ENCODE assay signal across 7 cellular contexts in the genomic region with DNA sequence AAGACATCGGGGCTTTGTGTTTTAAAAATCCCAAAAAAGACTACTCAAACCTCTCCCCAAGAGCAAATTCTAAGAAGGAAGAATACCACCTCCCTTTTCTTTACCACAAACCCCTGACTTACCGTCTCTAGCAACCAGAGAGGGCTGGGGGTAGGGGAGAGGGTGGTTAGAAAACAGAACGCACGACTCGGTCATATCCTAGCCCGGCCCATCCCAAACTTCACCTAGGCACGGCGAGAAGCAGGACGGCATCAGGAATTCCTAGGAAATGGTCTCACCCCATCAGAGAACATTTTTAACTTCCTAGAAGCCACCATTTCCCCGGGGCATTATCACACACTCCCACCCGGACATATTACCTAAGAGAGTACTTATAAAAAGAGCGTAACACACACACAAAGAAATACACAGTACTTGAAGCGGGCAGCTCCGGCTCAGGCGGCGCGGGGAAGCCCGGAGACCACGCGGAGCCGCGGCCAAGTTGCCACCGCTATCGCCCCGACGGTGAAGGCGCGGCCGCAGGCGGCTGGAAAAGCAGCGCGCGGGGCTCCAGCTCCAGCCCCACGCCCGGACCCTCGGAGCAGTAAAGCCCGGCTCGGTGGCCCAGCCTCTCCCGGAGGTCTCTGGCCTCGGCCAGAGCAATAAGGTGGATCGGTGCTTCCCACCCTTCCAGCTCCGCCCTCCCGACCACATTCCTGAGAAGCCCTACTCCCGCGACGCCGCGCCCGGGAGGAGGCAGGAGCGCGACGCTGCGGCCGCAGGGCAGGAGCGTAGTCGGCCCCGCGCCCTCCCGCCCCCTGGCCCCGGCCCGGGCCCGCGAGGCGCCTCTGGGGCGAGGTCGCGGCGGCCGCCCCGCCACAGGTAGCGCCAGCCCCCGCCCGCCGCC. TPM values are rescaled to one million over a fixed set of nuclear protein-coding genes. Genes with fewer than 3 reads are reported as not detected.
DNase-seq lines count a peak whose midpoint lies in the region; ATAC-seq and TF ChIP-seq lines count a peak whose summit lies in the region.

No MANE protein-coding gene starts in this region.

- H3K36me3 Mint-ChIP-seq in memory B cell, result peaks cover 9% of the 10 kb centered on the region
- H3K36me3 Mint-ChIP-seq in stimulated activated naive CD8-positive, alpha-beta T cell treated with anti-CD3 and anti-CD28 coated beads, Interleukin-15, Interleukin-2, amounts not matched to agents 100 ng/mL and 50 ng/mL, for 24 hours (ENCODE audit: low read depth), result peaks cover 24% of the 10 kb centered on the region

- H3K9ac ChIP-seq in duodenal mucosa (ENCODE audit: low read depth in 1 of 2, low read length in 2 of 2), result peak overlapping the region; percentile 65 to 70

- H3K27me3 Mint-ChIP-seq in memory B cell, result no peaks in the 10 kb centered on the region
- H3K27me3 Mint-ChIP-seq in stimulated activated naive CD8-positive, alpha-beta T cell treated with anti-CD3 and anti-CD28 coated beads, Interleukin-15, Interleukin-2, amounts not matched to agents 100 ng/mL and 50 ng/mL, for 24 hours, result peaks cover 5% of the 10 kb centered on the region

- no peaks in the 10 kb centered on the region for H3K9me3 Mint-ChIP-seq in memory B cell
- H3K9me3 Mint-ChIP-seq in stimulated activated naive CD8-positive, alpha-beta T cell treated with anti-CD3 and anti-CD28 coated beads, Interleukin-15, Interleukin-2, amounts not matched to agents 100 ng/mL and 50 ng/mL, for 24 hours, result no peaks in the 10 kb centered on the region

- H3K4me3 ChIP-seq in H7 (ENCODE audit: insufficient read depth, low read depth, low read length) (peak overlapping the region; percentile 92), LNCaP clone FGC (ENCODE audit: low read depth, low read length) (peak overlapping the region; percentile 77), duodenal mucosa (ENCODE audit: low read depth in 1 of 2, low read length in 2 of 2) (peak overlapping the region; percentile 81 to 82)

- H3K9me3 ChIP-seq in duodenal mucosa (ENCODE audit: control insufficient read depth in 1 of 2, low read length in 2 of 2), result no peaks in the 10 kb centered on the region

- H3K36me3 ChIP-seq in H7 (replicated peaks; ENCODE audit: control insufficient read depth, insufficient read depth, low read length) (no peaks in the 10 kb centered on the region), duodenal mucosa (ENCODE audit: control insufficient read depth in 1 of 2, insufficient read depth in 2 of 2, low read length in 2 of 2) (no peaks in the 10 kb centered on the region)

- H3K4me3 Mint-ChIP-seq in memory B cell, result peak overlapping the region; percentile 98
- peak overlapping the region; percentile 99 for H3K4me3 Mint-ChIP-seq in stimulated activated naive CD8-positive, alpha-beta T cell treated with anti-CD3 and anti-CD28 coated beads, Interleukin-15, Interleukin-2, amounts not matched to agents 100 ng/mL and 50 ng/mL, for 24 hours

- DNase-seq in GM13976 (ENCODE audit: low spot score) (peak; percentile 53), H7 (peak; percentile 85), LNCaP clone FGC (ENCODE audit: low read depth) (no peak), memory B cell (ENCODE audit: low spot score in 2 of 2) (peak; percentile 40)
- peak; percentile 20 to 31 for DNase-seq in activated CD4-positive, alpha-beta T cell treated with anti-CD3 and anti-CD28 coated beads for 4 hours

- peaks cover 10% of the 10 kb centered on the region in 2 donors for H3K4me1 ChIP-seq in duodenal mucosa (ENCODE audit: control insufficient read depth in 1 of 2, insufficient read depth in 2 of 2, low read length in 2 of 2)

- no peak overlapping the region for H3K27ac ChIP-seq in duodenal mucosa (ENCODE audit: low read depth, low read length)

- H3K27ac Mint-ChIP-seq in memory B cell, result peak overlapping the region; percentile 99
- peak overlapping the region; percentile 95 for H3K27ac Mint-ChIP-seq in stimulated activated naive CD8-positive, alpha-beta T cell treated with anti-CD3 and anti-CD28 coated beads, Interleukin-15, Interleukin-2, amounts not matched to agents 100 ng/mL and 50 ng/mL, for 24 hours

- TF ChIP-seq CTCF in GM13976 (IDR thresholded peaks at IDR 0.05; ENCODE audit: borderline replicate concordance, control extremely low read depth, extremely low read depth, insufficient read depth, missing control alignments) (no peak), LNCaP clone FGC (IDR thresholded peaks at IDR 0.05; ENCODE audit: control insufficient read depth, extremely low read depth, insufficient read depth) (0 out of 2 replicates have a peak, but pooled peaks have one; percentile 12)

- in situ Hi-C loops in GM13976 (cut with MboI; ENCODE audit: low sequenced_read_pairs, unreplicated experiment), result no loop called here

- ATAC-seq in memory B cell (ENCODE audit: low read depth), result peak; percentile 51

- H3K27me3 ChIP-seq in H7 (ENCODE audit: control insufficient read depth, insufficient read depth, low read length) (no peaks in the 10 kb centered on the region), duodenal mucosa (ENCODE audit: control insufficient read depth in 1 of 2, insufficient read depth in 2 of 2, low read length in 2 of 2) (no peaks in the 10 kb centered on the region)

- peaks cover 37% of the 10 kb centered on the region for H3K4me1 Mint-ChIP-seq in memory B cell
- peaks cover 49% of the 10 kb centered on the region for H3K4me1 Mint-ChIP-seq in stimulated activated naive CD8-positive, alpha-beta T cell treated with anti-CD3 and anti-CD28 coated beads, Interleukin-15, Interleukin-2, amounts not matched to agents 100 ng/mL and 50 ng/mL, for 24 hours (ENCODE audit: low read depth)

RNA-seq across cellular contexts. Expression of a gene that starts 0.9 kb away (rescaled TPM):
- total RNA-seq in H7 (2014; rRNA removed; shearing (Covaris generic)), result 118 and 121 TPM in 2 replicates
